In genomic region chr18:67023059-67023458, GRCh38 we compare ENCODE assay signal across 33 cellular contexts.
DNase-seq lines count a peak whose midpoint lies in the region; ATAC-seq and TF ChIP-seq lines count a peak whose summit lies in the region.
"Had no signal": no experiment of that assay in that cellular context is flagged by ENCODE, and none has a peak within 500 bp of the region (broad histone marks: within the 10 kb centered on the region; RNA-seq: fewer than 3 reads in every experiment).

No MANE protein-coding gene starts in this region.

- DNase-seq in NCI-H2227 (lab: John Stamatoyannopoulos, UW; ENCODE audit: unreplicated experiment) (peak; percentile 11), NCI-H2227 treated with DMSO at 0.1 percent for 48 hours (lab: John Stamatoyannopoulos, UW) (peak; percentile 33), NCI-H69 (lab: John Stamatoyannopoulos, UW) (peak; percentile 31), mucosa of descending colon (no peak)
- no peak for DNase-seq in activated CD8-positive, alpha-beta memory T cell treated with anti-CD3 and anti-CD28 coated beads, Interleukin-2, amount 50 U/mL, for 48 hours
- DNase-seq: 8988T; ACHN; AML-193; BE2C; C1 segment of cervical spinal cord; Caco-2; Calu3; CD4-positive, alpha-beta memory T cell; CD4-positive, alpha-beta T cell; CD4-positive, CD25-positive, alpha-beta regulatory T cell; CD8-positive, alpha-beta memory T cell; CD8-positive, alpha-beta T cell; COR-L47; DMS 273 treated with DMSO at 0.1 percent for 48 hours; DMS153; DMS53; DMS79; DMS79 treated with DMSO at 0.1 percent for 48 hours; DND-41; EL had no signal

- no peaks in the 10 kb centered on the region for H3K9me3 ChIP-seq in neural cell (ENCODE audit: low read length)
- no peaks in the 10 kb centered on the region for H3K9me3 ChIP-seq in mucosa of descending colon
- H3K9me3 ChIP-seq: A549; BE2C; BLaER1; BLaER1 treated with 17β-estradiol and CSF1 and Interleukin-3, amounts not matched to agents 10 nM and 100 nM; Caco-2 had no signal

- H2AFZ ChIP-seq in neural cell (ENCODE audit: low read depth, low read length): no peak overlapping the region

- H3K27me3 ChIP-seq in neural cell (ENCODE audit: insufficient read depth, low read depth, low read length): no peaks in the 10 kb centered on the region
- H3K27me3 ChIP-seq: BE2C; BLaER1; BLaER1 treated with 17β-estradiol and CSF1 and Interleukin-3, amounts not matched to agents 10 nM and 100 nM had no signal

- H3K4me3 ChIP-seq in neural cell (ENCODE audit: low read length) (no peak overlapping the region), mucosa of descending colon (no peak overlapping the region)
- H3K4me3 ChIP-seq: A549; BLaER1; BLaER1 treated with 17β-estradiol and CSF1 and Interleukin-3, amounts not matched to agents 10 nM and 100 nM had no signal

- H3K4me1 ChIP-seq in mucosa of descending colon (ENCODE audit: low read depth): no peaks in the 10 kb centered on the region
- H3K4me1 ChIP-seq: A549; BE2C; BLaER1; BLaER1 treated with 17β-estradiol and CSF1 and Interleukin-3, amounts not matched to agents 10 nM and 100 nM; Caco-2 had no signal

- intact Hi-C loops in mucosa of descending colon (cut with DNase I, micrococcal nuclease): no loop called here

- no peak overlapping the region for H3K9ac ChIP-seq in neural cell (ENCODE audit: low read length)
- H3K9ac ChIP-seq: BLaER1; BLaER1 treated with 17β-estradiol and CSF1 and Interleukin-3, amounts not matched to agents 10 nM and 100 nM had no signal

- H3K36me3 ChIP-seq in neural cell (ENCODE audit: insufficient read depth, low read length) (no peaks in the 10 kb centered on the region), mucosa of descending colon (ENCODE audit: low read depth) (no peaks in the 10 kb centered on the region)
- H3K36me3 ChIP-seq: BE2C; BLaER1; BLaER1 treated with 17β-estradiol and CSF1 and Interleukin-3, amounts not matched to agents 10 nM and 100 nM had no signal

- TF ChIP-seq EP300 in neural cell (conservative IDR thresholded peaks at IDR 0.05; ENCODE audit: poor library complexity, severe bottlenecking): peak; percentile 94

- TF ChIP-seq RAD21 in neural cell (conservative IDR thresholded peaks at IDR 0.05): no peak

- no peak overlapping the region for H3K4me2 ChIP-seq in neural cell (ENCODE audit: low read length)
- H3K4me2 ChIP-seq: A549; BLaER1; BLaER1 treated with 17β-estradiol and CSF1 and Interleukin-3, amounts not matched to agents 10 nM and 100 nM had no signal

- H3F3A ChIP-seq in neural cell (ENCODE audit: insufficient read depth, low read length, poor library complexity, severe bottlenecking): no peaks in the 10 kb centered on the region

- TF ChIP-seq CTCF in neural cell (IDR thresholded peaks at IDR 0.05; ENCODE audit: poor library complexity, severe bottlenecking): no peak
- no peak for TF ChIP-seq CTCF in mucosa of descending colon (IDR thresholded peaks at IDR 0.05)

- H3K9me2 ChIP-seq in neural cell (ENCODE audit: insufficient read depth, low read length): no peaks in the 10 kb centered on the region

- no peaks in the 10 kb centered on the region for H4K20me1 ChIP-seq in neural cell (ENCODE audit: insufficient read depth)
- H4K20me1 ChIP-seq: BLaER1; BLaER1 treated with 17β-estradiol and CSF1 and Interleukin-3, amounts not matched to agents 10 nM and 100 nM had no signal

- ATAC-seq in mucosa of descending colon (no peak), HG03280 (IDR thresholded peaks at IDR 0.05; ENCODE audit: unreplicated experiment) (no peak), HG03565 (IDR thresholded peaks at IDR 0.05; ENCODE audit: unreplicated experiment) (no peak)
- ATAC-seq: A549; CD8-positive, alpha-beta T cell had no signal

- no peaks in the 10 kb centered on the region for H3K79me2 ChIP-seq in neural cell (replicated peaks; ENCODE audit: insufficient read depth, low read length)

- H3K27ac ChIP-seq in neural cell (ENCODE audit: low read length): no peak overlapping the region
- H3K27ac ChIP-seq: 22Rv1; A549; BLaER1; BLaER1 treated with 17β-estradiol and CSF1 and Interleukin-3, amounts not matched to agents 10 nM and 100 nM; C4-2B had no signal

TF ChIP-seq in neural cell, 6 proteins besides CTCF, POLR2A, EP300 and RAD21:
- TF ChIP-seq POLR2AphosphoS5 (IDR thresholded peaks at IDR 0.05) (peak; percentile 89), REST (IDR thresholded peaks at IDR 0.05; ENCODE audit: borderline replicate concordance) (no peak)

Comparison
In these comparisons a context has a peak if more than half of its experiments do, and no peak if none do; other contexts are left out.
1. DNase-seq: peak in NCI-H2227 (single experiment), NCI-H2227 treated with DMSO at 0.1 percent for 48 hours (single experiment) and NCI-H69 (single experiment); none in mucosa of descending colon (0 of 3) and activated CD8-positive, alpha-beta memory T cell treated with anti-CD3 and anti-CD28 coated beads, Interleukin-2, amount 50 U/mL, for 48 hours (single experiment).